ENCODE assay signal across 1 cellular context in the genomic region with DNA sequence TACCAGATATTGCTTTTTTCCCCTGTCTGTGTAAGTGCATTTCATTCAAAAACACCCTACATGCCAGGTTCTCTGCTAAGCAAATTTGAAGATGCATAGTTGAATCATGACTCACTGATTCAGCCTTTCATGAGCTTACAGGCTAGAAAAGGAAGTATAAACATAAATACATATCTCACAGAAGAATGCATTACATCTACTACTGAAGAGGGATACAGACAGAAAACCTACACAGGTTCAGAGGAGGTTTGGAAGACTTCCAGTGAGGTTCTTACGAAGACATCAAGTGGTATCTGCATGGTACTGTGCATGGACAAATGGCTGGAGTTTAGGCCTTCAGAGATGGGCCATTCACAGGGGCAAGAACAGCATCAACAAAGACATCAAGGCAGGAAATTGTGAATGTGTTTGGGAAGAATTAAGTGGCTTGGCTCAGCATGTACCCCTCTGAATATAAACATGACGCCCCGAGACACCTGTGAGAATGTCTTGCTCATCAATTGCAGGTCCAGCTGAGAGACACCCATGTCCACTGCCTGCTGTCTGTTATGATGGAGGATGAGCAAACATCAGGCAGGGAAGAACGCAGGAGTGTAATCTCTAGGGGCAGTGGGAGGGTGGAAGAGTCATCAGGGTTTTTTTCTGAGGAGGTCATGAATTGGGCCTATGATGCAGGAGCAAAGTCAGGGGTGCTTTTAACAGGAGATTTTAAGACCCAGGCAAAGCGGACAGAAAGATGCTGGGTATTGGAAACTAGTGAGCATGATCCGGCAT.
TF ChIP-seq lines count a peak whose summit lies in the region.

No MANE protein-coding gene starts in this region.

TF ChIP-seq in HepG2, 621 proteins besides CTCF, POLR2A, EP300 and RAD21 (continued from another document and continues in another):
- TF ChIP-seq, protein P1, sequence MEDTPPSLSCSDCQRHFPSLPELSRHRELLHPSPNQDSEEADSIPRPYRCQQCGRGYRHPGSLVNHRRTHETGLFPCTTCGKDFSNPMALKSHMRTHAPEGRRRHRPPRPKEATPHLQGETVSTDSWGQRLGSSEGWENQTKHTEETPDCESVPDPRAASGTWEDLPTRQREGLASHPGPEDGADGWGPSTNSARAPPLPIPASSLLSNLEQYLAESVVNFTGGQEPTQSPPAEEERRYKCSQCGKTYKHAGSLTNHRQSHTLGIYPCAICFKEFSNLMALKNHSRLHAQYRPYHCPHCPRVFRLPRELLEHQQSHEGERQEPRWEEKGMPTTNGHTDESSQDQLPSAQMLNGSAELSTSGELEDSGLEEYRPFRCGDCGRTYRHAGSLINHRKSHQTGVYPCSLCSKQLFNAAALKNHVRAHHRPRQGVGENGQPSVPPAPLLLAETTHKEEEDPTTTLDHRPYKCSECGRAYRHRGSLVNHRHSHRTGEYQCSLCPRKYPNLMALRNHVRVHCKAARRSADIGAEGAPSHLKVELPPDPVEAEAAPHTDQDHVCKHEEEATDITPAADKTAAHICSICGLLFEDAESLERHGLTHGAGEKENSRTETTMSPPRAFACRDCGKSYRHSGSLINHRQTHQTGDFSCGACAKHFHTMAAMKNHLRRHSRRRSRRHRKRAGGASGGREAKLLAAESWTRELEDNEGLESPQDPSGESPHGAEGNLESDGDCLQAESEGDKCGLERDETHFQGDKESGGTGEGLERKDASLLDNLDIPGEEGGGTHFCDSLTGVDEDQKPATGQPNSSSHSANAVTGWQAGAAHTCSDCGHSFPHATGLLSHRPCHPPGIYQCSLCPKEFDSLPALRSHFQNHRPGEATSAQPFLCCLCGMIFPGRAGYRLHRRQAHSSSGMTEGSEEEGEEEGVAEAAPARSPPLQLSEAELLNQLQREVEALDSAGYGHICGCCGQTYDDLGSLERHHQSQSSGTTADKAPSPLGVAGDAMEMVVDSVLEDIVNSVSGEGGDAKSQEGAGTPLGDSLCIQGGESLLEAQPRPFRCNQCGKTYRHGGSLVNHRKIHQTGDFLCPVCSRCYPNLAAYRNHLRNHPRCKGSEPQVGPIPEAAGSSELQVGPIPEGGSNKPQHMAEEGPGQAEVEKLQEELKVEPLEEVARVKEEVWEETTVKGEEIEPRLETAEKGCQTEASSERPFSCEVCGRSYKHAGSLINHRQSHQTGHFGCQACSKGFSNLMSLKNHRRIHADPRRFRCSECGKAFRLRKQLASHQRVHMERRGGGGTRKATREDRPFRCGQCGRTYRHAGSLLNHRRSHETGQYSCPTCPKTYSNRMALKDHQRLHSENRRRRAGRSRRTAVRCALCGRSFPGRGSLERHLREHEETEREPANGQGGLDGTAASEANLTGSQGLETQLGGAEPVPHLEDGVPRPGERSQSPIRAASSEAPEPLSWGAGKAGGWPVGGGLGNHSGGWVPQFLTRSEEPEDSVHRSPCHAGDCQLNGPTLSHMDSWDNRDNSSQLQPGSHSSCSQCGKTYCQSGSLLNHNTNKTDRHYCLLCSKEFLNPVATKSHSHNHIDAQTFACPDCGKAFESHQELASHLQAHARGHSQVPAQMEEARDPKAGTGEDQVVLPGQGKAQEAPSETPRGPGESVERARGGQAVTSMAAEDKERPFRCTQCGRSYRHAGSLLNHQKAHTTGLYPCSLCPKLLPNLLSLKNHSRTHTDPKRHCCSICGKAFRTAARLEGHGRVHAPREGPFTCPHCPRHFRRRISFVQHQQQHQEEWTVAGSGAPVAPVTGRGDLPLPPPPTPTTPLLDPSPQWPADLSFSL (CRISPR knock-in tag; IDR thresholded peaks at IDR 0.05) = no peak
- no peak for TF ChIP-seq ZNF615 (CRISPR knock-in tag; IDR thresholded peaks at IDR 0.05; ENCODE audit: borderline replicate concordance)
- no peak for TF ChIP-seq SRSF4 (IDR thresholded peaks at IDR 0.05; ENCODE audit: low read depth, low read length, poor library complexity, severe bottlenecking)
- TF ChIP-seq SAP130 (CRISPR knock-in tag; IDR thresholded peaks at IDR 0.05; ENCODE audit: low read depth) = peak; percentile 48
- TF ChIP-seq, protein P2, sequence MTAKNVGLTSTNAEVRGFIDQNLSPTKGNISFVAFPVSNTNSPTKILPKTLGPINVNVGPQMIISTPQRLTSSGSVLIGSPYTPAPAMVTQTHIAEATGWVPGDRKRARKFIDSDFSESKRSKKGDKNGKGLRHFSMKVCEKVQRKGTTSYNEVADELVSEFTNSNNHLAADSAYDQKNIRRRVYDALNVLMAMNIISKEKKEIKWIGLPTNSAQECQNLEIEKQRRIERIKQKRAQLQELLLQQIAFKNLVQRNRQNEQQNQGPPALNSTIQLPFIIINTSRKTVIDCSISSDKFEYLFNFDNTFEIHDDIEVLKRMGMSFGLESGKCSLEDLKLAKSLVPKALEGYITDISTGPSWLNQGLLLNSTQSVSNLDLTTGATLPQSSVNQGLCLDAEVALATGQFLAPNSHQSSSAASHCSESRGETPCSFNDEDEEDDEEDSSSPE (CRISPR knock-in tag; IDR thresholded peaks at IDR 0.05) = no peak
- TF ChIP-seq ZNF234 (CRISPR knock-in tag; conservative IDR thresholded peaks at IDR 0.05) = no peak
- TF ChIP-seq, protein P3, sequence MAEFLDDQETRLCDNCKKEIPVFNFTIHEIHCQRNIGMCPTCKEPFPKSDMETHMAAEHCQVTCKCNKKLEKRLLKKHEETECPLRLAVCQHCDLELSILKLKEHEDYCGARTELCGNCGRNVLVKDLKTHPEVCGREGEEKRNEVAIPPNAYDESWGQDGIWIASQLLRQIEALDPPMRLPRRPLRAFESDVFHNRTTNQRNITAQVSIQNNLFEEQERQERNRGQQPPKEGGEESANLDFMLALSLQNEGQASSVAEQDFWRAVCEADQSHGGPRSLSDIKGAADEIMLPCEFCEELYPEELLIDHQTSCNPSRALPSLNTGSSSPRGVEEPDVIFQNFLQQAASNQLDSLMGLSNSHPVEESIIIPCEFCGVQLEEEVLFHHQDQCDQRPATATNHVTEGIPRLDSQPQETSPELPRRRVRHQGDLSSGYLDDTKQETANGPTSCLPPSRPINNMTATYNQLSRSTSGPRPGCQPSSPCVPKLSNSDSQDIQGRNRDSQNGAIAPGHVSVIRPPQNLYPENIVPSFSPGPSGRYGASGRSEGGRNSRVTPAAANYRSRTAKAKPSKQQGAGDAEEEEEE (CRISPR knock-in tag; IDR thresholded peaks at IDR 0.05; ENCODE audit: borderline replicate concordance) = no peak
- TF ChIP-seq, protein P4, sequence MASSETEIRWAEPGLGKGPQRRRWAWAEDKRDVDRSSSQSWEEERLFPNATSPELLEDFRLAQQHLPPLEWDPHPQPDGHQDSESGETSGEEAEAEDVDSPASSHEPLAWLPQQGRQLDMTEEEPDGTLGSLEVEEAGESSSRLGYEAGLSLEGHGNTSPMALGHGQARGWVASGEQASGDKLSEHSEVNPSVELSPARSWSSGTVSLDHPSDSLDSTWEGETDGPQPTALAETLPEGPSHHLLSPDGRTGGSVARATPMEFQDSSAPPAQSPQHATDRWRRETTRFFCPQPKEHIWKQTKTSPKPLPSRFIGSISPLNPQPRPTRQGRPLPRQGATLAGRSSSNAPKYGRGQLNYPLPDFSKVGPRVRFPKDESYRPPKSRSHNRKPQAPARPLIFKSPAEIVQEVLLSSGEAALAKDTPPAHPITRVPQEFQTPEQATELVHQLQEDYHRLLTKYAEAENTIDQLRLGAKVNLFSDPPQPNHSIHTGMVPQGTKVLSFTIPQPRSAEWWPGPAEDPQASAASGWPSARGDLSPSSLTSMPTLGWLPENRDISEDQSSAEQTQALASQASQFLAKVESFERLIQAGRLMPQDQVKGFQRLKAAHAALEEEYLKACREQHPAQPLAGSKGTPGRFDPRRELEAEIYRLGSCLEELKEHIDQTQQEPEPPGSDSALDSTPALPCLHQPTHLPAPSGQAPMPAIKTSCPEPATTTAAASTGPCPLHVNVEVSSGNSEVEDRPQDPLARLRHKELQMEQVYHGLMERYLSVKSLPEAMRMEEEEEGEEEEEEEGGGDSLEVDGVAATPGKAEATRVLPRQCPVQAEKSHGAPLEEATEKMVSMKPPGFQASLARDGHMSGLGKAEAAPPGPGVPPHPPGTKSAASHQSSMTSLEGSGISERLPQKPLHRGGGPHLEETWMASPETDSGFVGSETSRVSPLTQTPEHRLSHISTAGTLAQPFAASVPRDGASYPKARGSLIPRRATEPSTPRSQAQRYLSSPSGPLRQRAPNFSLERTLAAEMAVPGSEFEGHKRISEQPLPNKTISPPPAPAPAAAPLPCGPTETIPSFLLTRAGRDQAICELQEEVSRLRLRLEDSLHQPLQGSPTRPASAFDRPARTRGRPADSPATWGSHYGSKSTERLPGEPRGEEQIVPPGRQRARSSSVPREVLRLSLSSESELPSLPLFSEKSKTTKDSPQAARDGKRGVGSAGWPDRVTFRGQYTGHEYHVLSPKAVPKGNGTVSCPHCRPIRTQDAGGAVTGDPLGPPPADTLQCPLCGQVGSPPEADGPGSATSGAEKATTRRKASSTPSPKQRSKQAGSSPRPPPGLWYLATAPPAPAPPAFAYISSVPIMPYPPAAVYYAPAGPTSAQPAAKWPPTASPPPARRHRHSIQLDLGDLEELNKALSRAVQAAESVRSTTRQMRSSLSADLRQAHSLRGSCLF (CRISPR knock-in tag; IDR thresholded peaks at IDR 0.05; ENCODE audit: borderline replicate concordance) = no peak
- TF ChIP-seq, protein P5, sequence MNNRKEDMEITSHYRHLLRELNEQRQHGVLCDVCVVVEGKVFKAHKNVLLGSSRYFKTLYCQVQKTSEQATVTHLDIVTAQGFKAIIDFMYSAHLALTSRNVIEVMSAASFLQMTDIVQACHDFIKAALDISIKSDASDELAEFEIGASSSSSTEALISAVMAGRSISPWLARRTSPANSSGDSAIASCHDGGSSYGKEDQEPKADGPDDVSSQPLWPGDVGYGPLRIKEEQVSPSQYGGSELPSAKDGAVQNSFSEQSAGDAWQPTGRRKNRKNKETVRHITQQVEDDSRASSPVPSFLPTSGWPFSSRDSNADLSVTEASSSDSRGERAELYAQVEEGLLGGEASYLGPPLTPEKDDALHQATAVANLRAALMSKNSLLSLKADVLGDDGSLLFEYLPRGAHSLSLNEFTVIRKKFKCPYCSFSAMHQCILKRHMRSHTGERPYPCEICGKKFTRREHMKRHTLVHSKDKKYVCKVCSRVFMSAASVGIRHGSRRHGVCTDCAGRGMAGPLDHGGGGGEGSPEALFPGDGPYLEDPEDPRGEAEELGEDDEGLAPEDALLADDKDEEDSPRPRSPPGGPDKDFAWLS (CRISPR knock-in tag; IDR thresholded peaks at IDR 0.05; ENCODE audit: borderline replicate concordance) = no peak
- TF ChIP-seq ZSCAN30 (CRISPR knock-in tag; IDR thresholded peaks at IDR 0.05) = no peak
- TF ChIP-seq, protein P6, sequence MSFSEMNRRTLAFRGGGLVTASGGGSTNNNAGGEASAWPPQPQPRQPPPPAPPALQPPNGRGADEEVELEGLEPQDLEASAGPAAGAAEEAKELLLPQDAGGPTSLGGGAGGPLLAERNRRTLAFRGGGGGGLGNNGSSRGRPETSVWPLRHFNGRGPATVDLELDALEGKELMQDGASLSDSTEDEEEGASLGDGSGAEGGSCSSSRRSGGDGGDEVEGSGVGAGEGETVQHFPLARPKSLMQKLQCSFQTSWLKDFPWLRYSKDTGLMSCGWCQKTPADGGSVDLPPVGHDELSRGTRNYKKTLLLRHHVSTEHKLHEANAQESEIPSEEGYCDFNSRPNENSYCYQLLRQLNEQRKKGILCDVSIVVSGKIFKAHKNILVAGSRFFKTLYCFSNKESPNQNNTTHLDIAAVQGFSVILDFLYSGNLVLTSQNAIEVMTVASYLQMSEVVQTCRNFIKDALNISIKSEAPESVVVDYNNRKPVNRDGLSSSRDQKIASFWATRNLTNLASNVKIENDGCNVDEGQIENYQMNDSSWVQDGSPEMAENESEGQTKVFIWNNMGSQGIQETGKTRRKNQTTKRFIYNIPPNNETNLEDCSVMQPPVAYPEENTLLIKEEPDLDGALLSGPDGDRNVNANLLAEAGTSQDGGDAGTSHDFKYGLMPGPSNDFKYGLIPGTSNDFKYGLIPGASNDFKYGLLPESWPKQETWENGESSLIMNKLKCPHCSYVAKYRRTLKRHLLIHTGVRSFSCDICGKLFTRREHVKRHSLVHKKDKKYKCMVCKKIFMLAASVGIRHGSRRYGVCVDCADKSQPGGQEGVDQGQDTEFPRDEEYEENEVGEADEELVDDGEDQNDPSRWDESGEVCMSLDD (CRISPR knock-in tag; IDR thresholded peaks at IDR 0.05; ENCODE audit: borderline replicate concordance) = no peak
- TF ChIP-seq MIXL1 (CRISPR knock-in tag; IDR thresholded peaks at IDR 0.05) = 0 out of 2 replicates have a peak, but pooled peaks have one; percentile 15
- no peak for TF ChIP-seq ZNF224 (CRISPR knock-in tag; IDR thresholded peaks at IDR 0.05)
- TF ChIP-seq, protein P7, sequence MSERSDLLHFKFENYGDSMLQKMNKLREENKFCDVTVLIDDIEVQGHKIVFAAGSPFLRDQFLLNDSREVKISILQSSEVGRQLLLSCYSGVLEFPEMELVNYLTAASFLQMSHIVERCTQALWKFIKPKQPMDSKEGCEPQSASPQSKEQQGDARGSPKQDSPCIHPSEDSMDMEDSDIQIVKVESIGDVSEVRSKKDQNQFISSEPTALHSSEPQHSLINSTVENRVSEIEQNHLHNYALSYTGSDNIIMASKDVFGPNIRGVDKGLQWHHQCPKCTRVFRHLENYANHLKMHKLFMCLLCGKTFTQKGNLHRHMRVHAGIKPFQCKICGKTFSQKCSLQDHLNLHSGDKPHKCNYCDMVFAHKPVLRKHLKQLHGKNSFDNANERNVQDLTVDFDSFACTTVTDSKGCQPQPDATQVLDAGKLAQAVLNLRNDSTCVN (CRISPR knock-in tag; IDR thresholded peaks at IDR 0.05; ENCODE audit: borderline replicate concordance) = no peak
- TF ChIP-seq KAT2B (IDR thresholded peaks at IDR 0.05; ENCODE audit: borderline replicate concordance, low read depth, low read length) = no peak
- TF ChIP-seq BCL6 (CRISPR knock-in tag; IDR thresholded peaks at IDR 0.05) = no peak
- peak; percentile 96 for TF ChIP-seq TEAD3 (CRISPR knock-in tag; optimal IDR thresholded peaks at IDR 0.05; ENCODE audit: borderline replicate concordance)
- no peak for TF ChIP-seq ZNF496 (CRISPR knock-in tag; IDR thresholded peaks at IDR 0.05; ENCODE audit: insufficient replicate concordance)
- TF ChIP-seq XRCC5 (optimal IDR thresholded peaks at IDR 0.05; ENCODE audit: low read length) = no peak
- no peak for TF ChIP-seq NR3C1 (CRISPR knock-in tag; IDR thresholded peaks at IDR 0.05)
- no peak for TF ChIP-seq KLF9 (CRISPR knock-in tag; IDR thresholded peaks at IDR 0.05; ENCODE audit: low read depth)
- peak; percentile 20; the same call in 1 of the 2 replicates for TF ChIP-seq ETV5 (CRISPR knock-in tag; IDR thresholded peaks at IDR 0.05; ENCODE audit: borderline replicate concordance)
- peak; percentile 61; the same call in 1 of the 2 replicates for TF ChIP-seq SMAD3 (CRISPR knock-in tag; IDR thresholded peaks at IDR 0.05)
- TF ChIP-seq, protein P8, sequence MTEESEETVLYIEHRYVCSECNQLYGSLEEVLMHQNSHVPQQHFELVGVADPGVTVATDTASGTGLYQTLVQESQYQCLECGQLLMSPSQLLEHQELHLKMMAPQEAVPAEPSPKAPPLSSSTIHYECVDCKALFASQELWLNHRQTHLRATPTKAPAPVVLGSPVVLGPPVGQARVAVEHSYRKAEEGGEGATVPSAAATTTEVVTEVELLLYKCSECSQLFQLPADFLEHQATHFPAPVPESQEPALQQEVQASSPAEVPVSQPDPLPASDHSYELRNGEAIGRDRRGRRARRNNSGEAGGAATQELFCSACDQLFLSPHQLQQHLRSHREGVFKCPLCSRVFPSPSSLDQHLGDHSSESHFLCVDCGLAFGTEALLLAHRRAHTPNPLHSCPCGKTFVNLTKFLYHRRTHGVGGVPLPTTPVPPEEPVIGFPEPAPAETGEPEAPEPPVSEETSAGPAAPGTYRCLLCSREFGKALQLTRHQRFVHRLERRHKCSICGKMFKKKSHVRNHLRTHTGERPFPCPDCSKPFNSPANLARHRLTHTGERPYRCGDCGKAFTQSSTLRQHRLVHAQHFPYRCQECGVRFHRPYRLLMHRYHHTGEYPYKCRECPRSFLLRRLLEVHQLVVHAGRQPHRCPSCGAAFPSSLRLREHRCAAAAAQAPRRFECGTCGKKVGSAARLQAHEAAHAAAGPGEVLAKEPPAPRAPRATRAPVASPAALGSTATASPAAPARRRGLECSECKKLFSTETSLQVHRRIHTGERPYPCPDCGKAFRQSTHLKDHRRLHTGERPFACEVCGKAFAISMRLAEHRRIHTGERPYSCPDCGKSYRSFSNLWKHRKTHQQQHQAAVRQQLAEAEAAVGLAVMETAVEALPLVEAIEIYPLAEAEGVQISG (CRISPR knock-in tag; IDR thresholded peaks at IDR 0.05) = no peak
